In the genomic region with DNA sequence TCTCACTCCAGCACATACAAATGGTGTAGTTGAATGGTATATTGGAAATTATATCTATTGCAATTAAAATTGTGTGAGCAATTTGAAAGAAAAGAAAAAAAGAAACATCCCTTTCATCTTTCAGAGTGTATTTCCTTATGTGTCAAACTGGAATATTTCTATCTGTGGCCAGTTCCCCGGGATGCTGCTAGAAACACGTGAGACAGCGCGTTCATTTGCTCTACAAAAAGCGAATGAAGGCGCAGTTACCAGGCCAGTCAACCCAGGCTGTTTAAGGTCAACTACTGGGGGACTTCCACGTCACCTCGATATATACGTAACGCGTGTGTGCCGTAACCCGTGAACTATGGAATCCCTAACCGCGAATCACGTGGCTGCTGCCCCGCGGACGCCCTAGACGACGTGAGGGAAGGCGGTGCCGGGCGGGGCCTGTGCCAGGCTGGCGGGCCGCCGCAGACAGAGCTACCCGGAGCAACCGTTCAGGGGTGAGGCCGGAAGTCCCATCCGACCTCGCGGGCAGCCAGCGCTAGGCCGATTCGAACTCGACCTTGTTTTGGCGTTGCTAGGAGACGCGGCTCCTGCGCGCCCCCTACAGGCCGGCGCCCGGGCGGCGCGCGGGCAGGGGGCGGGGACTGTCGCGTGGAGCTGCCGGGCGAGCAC, we compare ENCODE assay signal across 1 cellular context.
TF ChIP-seq lines count a peak whose summit lies in the region.

No MANE protein-coding gene starts in this region.

TF ChIP-seq in HepG2, 621 proteins besides CTCF, POLR2A, EP300 and RAD21 (continued from another document and continues in another):
- TF ChIP-seq, protein P1, sequence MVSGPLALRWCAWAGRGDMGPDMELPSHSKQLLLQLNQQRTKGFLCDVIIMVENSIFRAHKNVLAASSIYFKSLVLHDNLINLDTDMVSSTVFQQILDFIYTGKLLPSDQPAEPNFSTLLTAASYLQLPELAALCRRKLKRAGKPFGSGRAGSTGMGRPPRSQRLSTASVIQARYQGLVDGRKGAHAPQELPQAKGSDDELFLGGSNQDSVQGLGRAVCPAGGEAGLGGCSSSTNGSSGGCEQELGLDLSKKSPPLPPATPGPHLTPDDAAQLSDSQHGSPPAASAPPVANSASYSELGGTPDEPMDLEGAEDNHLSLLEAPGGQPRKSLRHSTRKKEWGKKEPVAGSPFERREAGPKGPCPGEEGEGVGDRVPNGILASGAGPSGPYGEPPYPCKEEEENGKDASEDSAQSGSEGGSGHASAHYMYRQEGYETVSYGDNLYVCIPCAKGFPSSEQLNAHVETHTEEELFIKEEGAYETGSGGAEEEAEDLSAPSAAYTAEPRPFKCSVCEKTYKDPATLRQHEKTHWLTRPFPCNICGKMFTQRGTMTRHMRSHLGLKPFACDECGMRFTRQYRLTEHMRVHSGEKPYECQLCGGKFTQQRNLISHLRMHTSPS (CRISPR knock-in tag; IDR thresholded peaks at IDR 0.05; ENCODE audit: low read depth): peak; percentile 47; the same call in 1 of the 2 replicates
- 0 out of 2 replicates have a peak, but pooled peaks have one; percentile 8 for TF ChIP-seq BORCS8-MEF2B (CRISPR knock-in tag; IDR thresholded peaks at IDR 0.05)
- TF ChIP-seq, protein P2, sequence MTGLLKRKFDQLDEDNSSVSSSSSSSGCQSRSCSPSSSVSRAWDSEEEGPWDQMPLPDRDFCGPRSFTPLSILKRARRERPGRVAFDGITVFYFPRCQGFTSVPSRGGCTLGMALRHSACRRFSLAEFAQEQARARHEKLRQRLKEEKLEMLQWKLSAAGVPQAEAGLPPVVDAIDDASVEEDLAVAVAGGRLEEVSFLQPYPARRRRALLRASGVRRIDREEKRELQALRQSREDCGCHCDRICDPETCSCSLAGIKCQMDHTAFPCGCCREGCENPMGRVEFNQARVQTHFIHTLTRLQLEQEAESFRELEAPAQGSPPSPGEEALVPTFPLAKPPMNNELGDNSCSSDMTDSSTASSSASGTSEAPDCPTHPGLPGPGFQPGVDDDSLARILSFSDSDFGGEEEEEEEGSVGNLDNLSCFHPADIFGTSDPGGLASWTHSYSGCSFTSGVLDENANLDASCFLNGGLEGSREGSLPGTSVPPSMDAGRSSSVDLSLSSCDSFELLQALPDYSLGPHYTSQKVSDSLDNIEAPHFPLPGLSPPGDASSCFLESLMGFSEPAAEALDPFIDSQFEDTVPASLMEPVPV (CRISPR knock-in tag; IDR thresholded peaks at IDR 0.05): no peak
- TF ChIP-seq ZNF335 (CRISPR knock-in tag; IDR thresholded peaks at IDR 0.05): no peak
- peak; percentile 51 for TF ChIP-seq CBX1 (IDR thresholded peaks at IDR 0.05; ENCODE audit: low read depth)
- TF ChIP-seq ZNF33A (CRISPR knock-in tag; IDR thresholded peaks at IDR 0.05; ENCODE audit: borderline replicate concordance): no peak
- no peak for TF ChIP-seq TCF7 (IDR thresholded peaks at IDR 0.05; ENCODE audit: low read depth)
- TF ChIP-seq FOXP1 (IDR thresholded peaks at IDR 0.05): no peak
- no peak for TF ChIP-seq FOXP1 (CRISPR knock-in tag; IDR thresholded peaks at IDR 0.05)
- TF ChIP-seq HOXD1 (CRISPR knock-in tag; IDR thresholded peaks at IDR 0.05): 0 out of 2 replicates have a peak, but pooled peaks have one; percentile 42
- TF ChIP-seq ZNF619 (CRISPR knock-in tag; IDR thresholded peaks at IDR 0.05): peak; percentile 59; the same call in 1 of the 2 replicates
- no peak for TF ChIP-seq SMC3 (IDR thresholded peaks at IDR 0.05; ENCODE audit: low read length)
- TF ChIP-seq, protein P3, sequence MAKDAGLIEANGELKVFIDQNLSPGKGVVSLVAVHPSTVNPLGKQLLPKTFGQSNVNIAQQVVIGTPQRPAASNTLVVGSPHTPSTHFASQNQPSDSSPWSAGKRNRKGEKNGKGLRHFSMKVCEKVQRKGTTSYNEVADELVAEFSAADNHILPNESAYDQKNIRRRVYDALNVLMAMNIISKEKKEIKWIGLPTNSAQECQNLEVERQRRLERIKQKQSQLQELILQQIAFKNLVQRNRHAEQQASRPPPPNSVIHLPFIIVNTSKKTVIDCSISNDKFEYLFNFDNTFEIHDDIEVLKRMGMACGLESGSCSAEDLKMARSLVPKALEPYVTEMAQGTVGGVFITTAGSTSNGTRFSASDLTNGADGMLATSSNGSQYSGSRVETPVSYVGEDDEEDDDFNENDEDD (CRISPR knock-in tag; IDR thresholded peaks at IDR 0.05; ENCODE audit: borderline replicate concordance): peak; percentile 65; the same call in 1 of the 2 replicates
- TF ChIP-seq ZNF24 (IDR thresholded peaks at IDR 0.05): peak; percentile 51; the same call in 1 of the 2 replicates
- TF ChIP-seq RBM22 (optimal IDR thresholded peaks at IDR 0.05; ENCODE audit: low read length): peak; percentile 54
- TF ChIP-seq TBP (CRISPR knock-in tag; IDR thresholded peaks at IDR 0.05): peak; percentile 64; the same call in 1 of the 2 replicates
- TF ChIP-seq ZNF572 (CRISPR knock-in tag; IDR thresholded peaks at IDR 0.05): peak; percentile 77; the same call in 1 of the 2 replicates
- no peak for TF ChIP-seq NR2C2 (CRISPR knock-in tag; IDR thresholded peaks at IDR 0.05; ENCODE audit: borderline replicate concordance)
- peak; percentile 95; the same call in 2 of the 3 replicates for TF ChIP-seq MXI1 (IDR thresholded peaks at IDR 0.05; ENCODE audit: borderline replicate concordance, low read depth, low read length)
- TF ChIP-seq, protein P4, sequence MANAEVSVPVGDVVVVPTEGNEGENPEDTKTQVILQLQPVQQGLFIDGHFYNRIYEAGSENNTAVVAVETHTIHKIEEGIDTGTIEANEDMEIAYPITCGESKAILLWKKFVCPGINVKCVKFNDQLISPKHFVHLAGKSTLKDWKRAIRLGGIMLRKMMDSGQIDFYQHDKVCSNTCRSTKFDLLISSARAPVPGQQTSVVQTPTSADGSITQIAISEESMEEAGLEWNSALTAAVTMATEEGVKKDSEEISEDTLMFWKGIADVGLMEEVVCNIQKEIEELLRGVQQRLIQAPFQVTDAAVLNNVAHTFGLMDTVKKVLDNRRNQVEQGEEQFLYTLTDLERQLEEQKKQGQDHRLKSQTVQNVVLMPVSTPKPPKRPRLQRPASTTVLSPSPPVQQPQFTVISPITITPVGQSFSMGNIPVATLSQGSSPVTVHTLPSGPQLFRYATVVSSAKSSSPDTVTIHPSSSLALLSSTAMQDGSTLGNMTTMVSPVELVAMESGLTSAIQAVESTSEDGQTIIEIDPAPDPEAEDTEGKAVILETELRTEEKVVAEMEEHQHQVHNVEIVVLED (CRISPR knock-in tag; IDR thresholded peaks at IDR 0.05; ENCODE audit: borderline replicate concordance): no peak
- TF ChIP-seq, protein P5, sequence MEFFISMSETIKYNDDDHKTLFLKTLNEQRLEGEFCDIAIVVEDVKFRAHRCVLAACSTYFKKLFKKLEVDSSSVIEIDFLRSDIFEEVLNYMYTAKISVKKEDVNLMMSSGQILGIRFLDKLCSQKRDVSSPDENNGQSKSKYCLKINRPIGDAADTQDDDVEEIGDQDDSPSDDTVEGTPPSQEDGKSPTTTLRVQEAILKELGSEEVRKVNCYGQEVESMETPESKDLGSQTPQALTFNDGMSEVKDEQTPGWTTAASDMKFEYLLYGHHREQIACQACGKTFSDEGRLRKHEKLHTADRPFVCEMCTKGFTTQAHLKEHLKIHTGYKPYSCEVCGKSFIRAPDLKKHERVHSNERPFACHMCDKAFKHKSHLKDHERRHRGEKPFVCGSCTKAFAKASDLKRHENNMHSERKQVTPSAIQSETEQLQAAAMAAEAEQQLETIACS (CRISPR knock-in tag; IDR thresholded peaks at IDR 0.05): peak; percentile 49; the same call in 1 of the 2 replicates
- TF ChIP-seq, protein P6, sequence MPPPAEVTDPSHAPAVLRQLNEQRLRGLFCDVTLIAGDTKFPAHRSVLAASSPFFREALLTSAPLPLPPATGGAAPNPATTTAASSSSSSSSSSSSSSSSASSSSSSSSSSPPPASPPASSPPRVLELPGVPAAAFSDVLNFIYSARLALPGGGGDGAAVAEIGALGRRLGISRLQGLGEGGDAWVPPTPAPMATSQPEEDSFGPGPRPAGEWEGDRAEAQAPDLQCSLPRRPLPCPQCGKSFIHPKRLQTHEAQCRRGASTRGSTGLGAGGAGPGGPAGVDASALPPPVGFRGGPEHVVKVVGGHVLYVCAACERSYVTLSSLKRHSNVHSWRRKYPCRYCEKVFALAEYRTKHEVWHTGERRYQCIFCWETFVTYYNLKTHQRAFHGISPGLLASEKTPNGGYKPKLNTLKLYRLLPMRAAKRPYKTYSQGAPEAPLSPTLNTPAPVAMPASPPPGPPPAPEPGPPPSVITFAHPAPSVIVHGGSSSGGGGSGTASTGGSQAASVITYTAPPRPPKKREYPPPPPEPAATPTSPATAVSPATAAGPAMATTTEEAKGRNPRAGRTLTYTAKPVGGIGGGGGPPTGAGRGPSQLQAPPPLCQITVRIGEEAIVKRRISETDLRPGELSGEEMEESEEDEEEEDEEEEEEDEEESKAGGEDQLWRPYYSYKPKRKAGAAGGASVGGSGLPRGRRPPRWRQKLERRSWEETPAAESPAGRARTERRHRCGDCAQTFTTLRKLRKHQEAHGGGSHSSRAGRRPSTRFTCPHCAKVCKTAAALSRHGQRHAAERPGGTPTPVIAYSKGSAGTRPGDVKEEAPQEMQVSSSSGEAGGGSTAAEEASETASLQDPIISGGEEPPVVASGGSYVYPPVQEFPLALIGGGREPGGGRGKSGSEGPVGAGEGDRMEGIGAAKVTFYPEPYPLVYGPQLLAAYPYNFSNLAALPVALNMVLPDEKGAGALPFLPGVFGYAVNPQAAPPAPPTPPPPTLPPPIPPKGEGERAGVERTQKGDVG (CRISPR knock-in tag; IDR thresholded peaks at IDR 0.05; ENCODE audit: borderline replicate concordance): peak; percentile 71; the same call in 1 of the 2 replicates
- no peak for TF ChIP-seq ZNF678 (CRISPR knock-in tag; IDR thresholded peaks at IDR 0.05)
- 0 out of 2 replicates have a peak, but pooled peaks have one; percentile 41 for TF ChIP-seq WIZ (CRISPR knock-in tag; IDR thresholded peaks at IDR 0.05)
- TF ChIP-seq HDAC6 (IDR thresholded peaks at IDR 0.05; ENCODE audit: low read depth, low read length): no peak
- peak; percentile 22; the same call in 1 of the 2 replicates for TF ChIP-seq REPIN1 (CRISPR knock-in tag; IDR thresholded peaks at IDR 0.05; ENCODE audit: borderline replicate concordance, low read depth)
- no peak for TF ChIP-seq ZFP1 (CRISPR knock-in tag; IDR thresholded peaks at IDR 0.05)
- TF ChIP-seq ZNF530 (CRISPR knock-in tag; IDR thresholded peaks at IDR 0.05; ENCODE audit: low read depth): no peak
- no peak for TF ChIP-seq RFXANK (CRISPR knock-in tag; IDR thresholded peaks at IDR 0.05)
- no peak for TF ChIP-seq ZNF180 (CRISPR knock-in tag; IDR thresholded peaks at IDR 0.05; ENCODE audit: borderline replicate concordance, low read depth)
- no peak for TF ChIP-seq PAWR (CRISPR knock-in tag; IDR thresholded peaks at IDR 0.05; ENCODE audit: borderline replicate concordance)
- no peak for TF ChIP-seq KAT7 (CRISPR knock-in tag; IDR thresholded peaks at IDR 0.05; ENCODE audit: borderline replicate concordance)
- TF ChIP-seq, protein P7, sequence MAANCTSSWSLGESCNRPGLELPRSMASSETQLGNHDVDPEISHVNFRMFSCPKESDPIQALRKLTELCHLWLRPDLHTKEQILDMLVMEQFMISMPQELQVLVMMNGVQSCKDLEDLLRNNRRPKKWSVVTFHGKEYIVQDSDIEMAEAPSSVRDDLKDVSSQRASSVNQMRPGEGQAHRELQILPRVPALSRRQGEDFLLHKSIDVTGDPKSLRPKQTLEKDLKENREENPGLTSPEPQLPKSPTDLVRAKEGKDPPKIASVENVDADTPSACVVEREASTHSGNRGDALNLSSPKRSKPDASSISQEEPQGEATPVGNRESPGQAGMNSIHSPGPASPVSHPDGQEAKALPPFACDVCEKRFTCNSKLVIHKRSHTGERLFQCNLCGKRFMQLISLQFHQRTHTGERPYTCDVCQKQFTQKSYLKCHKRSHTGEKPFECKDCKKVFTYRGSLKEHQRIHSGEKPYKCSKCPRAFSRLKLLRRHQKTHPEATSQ (CRISPR knock-in tag; IDR thresholded peaks at IDR 0.05; ENCODE audit: borderline replicate concordance): peak; percentile 76; the same call in 1 of the 2 replicates
- peak; percentile 88 for TF ChIP-seq XRCC5 (optimal IDR thresholded peaks at IDR 0.05; ENCODE audit: low read length)
- 0 out of 2 replicates have a peak, but pooled peaks have one; percentile 24 for TF ChIP-seq CBX5 (CRISPR knock-in tag; IDR thresholded peaks at IDR 0.05; ENCODE audit: borderline replicate concordance)
- TF ChIP-seq ETV5 (CRISPR knock-in tag; IDR thresholded peaks at IDR 0.05; ENCODE audit: borderline replicate concordance): peak; percentile 80
- TF ChIP-seq, protein P8, sequence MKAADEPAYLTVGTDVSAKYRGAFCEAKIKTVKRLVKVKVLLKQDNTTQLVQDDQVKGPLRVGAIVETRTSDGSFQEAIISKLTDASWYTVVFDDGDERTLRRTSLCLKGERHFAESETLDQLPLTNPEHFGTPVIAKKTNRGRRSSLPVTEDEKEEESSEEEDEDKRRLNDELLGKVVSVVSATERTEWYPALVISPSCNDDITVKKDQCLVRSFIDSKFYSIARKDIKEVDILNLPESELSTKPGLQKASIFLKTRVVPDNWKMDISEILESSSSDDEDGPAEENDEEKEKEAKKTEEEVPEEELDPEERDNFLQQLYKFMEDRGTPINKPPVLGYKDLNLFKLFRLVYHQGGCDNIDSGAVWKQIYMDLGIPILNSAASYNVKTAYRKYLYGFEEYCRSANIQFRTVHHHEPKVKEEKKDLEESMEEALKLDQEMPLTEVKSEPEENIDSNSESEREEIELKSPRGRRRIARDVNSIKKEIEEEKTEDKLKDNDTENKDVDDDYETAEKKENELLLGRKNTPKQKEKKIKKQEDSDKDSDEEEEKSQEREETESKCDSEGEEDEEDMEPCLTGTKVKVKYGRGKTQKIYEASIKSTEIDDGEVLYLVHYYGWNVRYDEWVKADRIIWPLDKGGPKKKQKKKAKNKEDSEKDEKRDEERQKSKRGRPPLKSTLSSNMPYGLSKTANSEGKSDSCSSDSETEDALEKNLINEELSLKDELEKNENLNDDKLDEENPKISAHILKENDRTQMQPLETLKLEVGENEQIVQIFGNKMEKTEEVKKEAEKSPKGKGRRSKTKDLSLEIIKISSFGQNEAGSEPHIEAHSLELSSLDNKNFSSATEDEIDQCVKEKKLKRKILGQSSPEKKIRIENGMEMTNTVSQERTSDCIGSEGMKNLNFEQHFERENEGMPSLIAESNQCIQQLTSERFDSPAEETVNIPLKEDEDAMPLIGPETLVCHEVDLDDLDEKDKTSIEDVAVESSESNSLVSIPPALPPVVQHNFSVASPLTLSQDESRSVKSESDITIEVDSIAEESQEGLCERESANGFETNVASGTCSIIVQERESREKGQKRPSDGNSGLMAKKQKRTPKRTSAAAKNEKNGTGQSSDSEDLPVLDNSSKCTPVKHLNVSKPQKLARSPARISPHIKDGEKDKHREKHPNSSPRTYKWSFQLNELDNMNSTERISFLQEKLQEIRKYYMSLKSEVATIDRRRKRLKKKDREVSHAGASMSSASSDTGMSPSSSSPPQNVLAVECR (CRISPR knock-in tag; IDR thresholded peaks at IDR 0.05; ENCODE audit: borderline replicate concordance): peak; percentile 64; the same call in 1 of the 2 replicates
- TF ChIP-seq SALL1 (CRISPR knock-in tag; IDR thresholded peaks at IDR 0.05): peak; percentile 40; the same call in 1 of the 2 replicates
- TF ChIP-seq MEIS2 (CRISPR knock-in tag; IDR thresholded peaks at IDR 0.05): no peak
- 0 out of 2 replicates have a peak, but pooled peaks have one; percentile 18 for TF ChIP-seq MED13 (CRISPR knock-in tag; IDR thresholded peaks at IDR 0.05)
